26 cellular contexts compared by ENCODE assay signal in the genomic region with DNA sequence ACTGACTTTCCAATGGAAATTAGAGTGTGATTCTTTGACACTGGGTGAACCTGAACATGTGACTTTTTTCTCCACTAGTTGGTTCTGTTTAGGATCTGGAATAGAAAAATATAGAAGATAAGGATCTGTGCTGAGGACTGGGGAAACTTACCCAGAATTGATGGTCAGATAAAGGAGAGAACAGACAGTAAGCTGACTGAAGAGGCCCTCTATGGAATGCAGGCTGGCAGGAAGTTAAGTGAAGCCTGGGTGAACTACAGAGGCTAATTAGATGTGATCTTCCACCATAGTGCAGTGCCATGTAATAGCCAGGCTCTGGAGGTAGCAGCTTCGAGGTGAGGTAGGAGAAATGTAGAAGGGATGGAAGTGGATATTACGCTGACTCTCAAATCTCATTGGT.
DNase-seq lines count a peak whose midpoint lies in the region; ATAC-seq and TF ChIP-seq lines count a peak whose summit lies in the region.
"Had no signal": no experiment of that assay in that cellular context is flagged by ENCODE, and none has a peak within 500 bp of the region (broad histone marks: within the 10 kb centered on the region; RNA-seq: fewer than 3 reads in every experiment).

No MANE protein-coding gene starts in this region.

- in situ Hi-C loops in mammary epithelial cell (cut with MboI; ENCODE audit: low sequenced_read_pairs in 2 of 2), result no loop called here

- no peaks in the 10 kb centered on the region for H3K36me3 ChIP-seq in mammary epithelial cell (ENCODE audit: insufficient read depth, low read length)
- H3K36me3 ChIP-seq in testis (ENCODE audit: low read depth, missing control alignments), result no peaks in the 10 kb centered on the region
- H3K36me3 ChIP-seq: SJCRH30 had no signal

- no peaks in the 10 kb centered on the region for H3K79me2 ChIP-seq in mammary epithelial cell (ENCODE audit: insufficient read depth, low read length)

- H3K9me3 ChIP-seq in mammary epithelial cell (replicated peaks; ENCODE audit: insufficient read depth, low read length), result no peaks in the 10 kb centered on the region
- no peaks in the 10 kb centered on the region for H3K9me3 ChIP-seq in testis
- H3K9me3 ChIP-seq: SJCRH30 had no signal

- H3K4me3 ChIP-seq in mammary epithelial cell (replicated peaks in 1 of 3; ENCODE audit: insufficient read depth in 1 of 3, low read depth in 2 of 3, low read length in 3 of 3), result no peak overlapping the region
- H3K4me3 ChIP-seq in testis, result no peak overlapping the region
- H3K4me3 ChIP-seq: SJCRH30 had no signal

- intact Hi-C loops in MCF 10A (cut with micrococcal nuclease) (loop anchor here (10.0 kb wide), 1 partner anchor 457 kb away; a partner anchor contains a TSS), mammary epithelial cell (cut with micrococcal nuclease) (no loop called here), testis (cut with DNase I; ENCODE audit: low total_unique reads) (no loop called here)

- no peak overlapping the region for H3K9ac ChIP-seq in mammary epithelial cell (ENCODE audit: insufficient read depth, low read length)

- H3K4me1 ChIP-seq in mammary epithelial cell (ENCODE audit: insufficient read depth, low read length) (peaks cover 19% of the 10 kb centered on the region), testis (peaks cover 11% of the 10 kb centered on the region)
- H3K4me1 ChIP-seq: SJCRH30 had no signal

- H3K4me2 ChIP-seq in mammary epithelial cell (ENCODE audit: insufficient read depth, low read depth, low read length), result no peak overlapping the region

- ATAC-seq in WTC11 (peak; percentile 71), GM19395 (IDR thresholded peaks at IDR 0.05; ENCODE audit: unreplicated experiment) (no peak), GM19397 (IDR thresholded peaks at IDR 0.05; ENCODE audit: unreplicated experiment) (no peak)
- ATAC-seq: Panc1 had no signal

- BruUV-seq in MCF 10A (replicated peaks; lab: Mats Ljungman, UMichigan), result no TSS peak
- no TSS peak for BruUV-seq in mammary epithelial cell (replicated peaks; lab: Mats Ljungman, UMichigan)

- TF ChIP-seq POLR2A in testis (IDR thresholded peaks at IDR 0.05), result no peak

- H3K27me3 Mint-ChIP-seq in MCF 10A (ENCODE audit: insufficient read depth, unreplicated experiment), result no peaks in the 10 kb centered on the region
- H3K27me3 Mint-ChIP-seq in WTC11 (ENCODE audit: low read depth), result no peaks in the 10 kb centered on the region
- H3K27me3 Mint-ChIP-seq in mesothelial cell of epicardium (ENCODE audit: low read depth), result no peaks in the 10 kb centered on the region
- H3K27me3 Mint-ChIP-seq: CD8-positive, alpha-beta memory T cell had no signal

- H4K20me1 ChIP-seq in mammary epithelial cell (ENCODE audit: insufficient read depth, low read length), result no peaks in the 10 kb centered on the region

- H3K27me3 ChIP-seq in mammary epithelial cell (ENCODE audit: insufficient read depth, low read length) (no peaks in the 10 kb centered on the region), testis (no peaks in the 10 kb centered on the region)
- H3K27me3 ChIP-seq: SJCRH30 had no signal

- DNase-seq in MCF 10A (ENCODE audit: unreplicated experiment) (no peak), mammary epithelial cell (no peak), WTC11 (ENCODE audit: low spot score) (no peak), mesothelial cell of epicardium (ENCODE audit: low spot score in 2 of 2, unreplicated experiment in 2 of 2) (no peak), testis (no peak), NOMO-1 treated with DMSO at 0.1 percent for 48 hours (lab: John Stamatoyannopoulos, UW; ENCODE audit: unreplicated experiment) (no peak)
- DNase-seq: 8988T; AML-193; CD8-positive, alpha-beta memory T cell; DMS53; GF-D8; Kasumi-1; MM.1S; NCI-H1048; NCI-H1417 treated with DMSO at 0.1 percent for 48 hours; NCI-H1930; NCI-H345; NCI-H524; NCI-H774; NK-92 treated with Interleukin-12 subunit alpha and Interleukin-12 subunit beta, amount 100 ng/mL, for 24 hours; SJCRH30; SW 1271 had no signal

- no peak for TF ChIP-seq CTCF in MCF 10A (IDR thresholded peaks at IDR 0.05; ENCODE audit: unreplicated experiment)
- TF ChIP-seq CTCF in mammary epithelial cell (conservative IDR thresholded peaks at IDR 0.05 in 1 of 2, IDR thresholded peaks at IDR 0.05 in 1 of 2; ENCODE audit: extremely low read depth in 1 of 2, insufficient read depth in 1 of 2, low read depth in 1 of 2, low read length in 2 of 2), result no peak
- no peak for TF ChIP-seq CTCF in WTC11 (IDR thresholded peaks at IDR 0.05)
- TF ChIP-seq CTCF in mesothelial cell of epicardium (IDR thresholded peaks at IDR 0.05; ENCODE audit: unreplicated experiment), result no peak
- TF ChIP-seq CTCF in testis (IDR thresholded peaks at IDR 0.05), result no peak

- no peak overlapping the region for H2AFZ ChIP-seq in mammary epithelial cell (ENCODE audit: low read depth, low read length)

- no peaks in the 10 kb centered on the region for H3K9me3 Mint-ChIP-seq in MCF 10A (ENCODE audit: unreplicated experiment)
- H3K9me3 Mint-ChIP-seq in WTC11, result no peaks in the 10 kb centered on the region
- no peaks in the 10 kb centered on the region for H3K9me3 Mint-ChIP-seq in mesothelial cell of epicardium

- WGBS in mammary epithelial cell (ENCODE audit: low coverage, missing lambda C conversion rate), result 100% methylated on average over 2 of the region's 2 CpGs
- WGBS in testis, 2 donors, result 88 to 91% methylated on average over 2 of the region's 2 CpGs

- POLR2A ChIA-PET in MCF 10A (lab: Yijun Ruan, JAX) (no interaction called here), WTC11 (lab: Charles Lee) (no interaction called here)

- dilution Hi-C loops in mammary epithelial cell (cut with HindIII; ENCODE audit: low sequenced_read_pairs), result no loop called here

- H3K27ac Mint-ChIP-seq in MCF 10A (ENCODE audit: low read depth, unreplicated experiment) (peak overlapping the region; percentile 43), WTC11 (no peak overlapping the region), mesothelial cell of epicardium (peak overlapping the region; percentile 31)
- H3K27ac Mint-ChIP-seq: CD8-positive, alpha-beta memory T cell had no signal

- CTCF ChIA-PET in MCF 10A (lab: Yijun Ruan, JAX), result no interaction called here
- CTCF ChIA-PET in mammary epithelial cell (lab: Charles Lee; ENCODE audit: low non-redundant PET), result no interaction called here
- CTCF ChIA-PET in WTC11 (lab: Charles Lee), result interaction anchor here (0.8 kb wide), 1 partner anchor 56 kb away, joined by 3 read pairs; no protein-coding TSS in a partner anchor

- H3K4me3 Mint-ChIP-seq in MCF 10A (ENCODE audit: unreplicated experiment) (no peak overlapping the region), WTC11 (no peak overlapping the region), mesothelial cell of epicardium (no peak overlapping the region)
- H3K4me3 Mint-ChIP-seq: CD8-positive, alpha-beta memory T cell had no signal

- H3K36me3 Mint-ChIP-seq in MCF 10A (ENCODE audit: insufficient read depth, unreplicated experiment) (peaks cover 5% of the 10 kb centered on the region), WTC11 (no peaks in the 10 kb centered on the region), mesothelial cell of epicardium (peaks cover 3% of the 10 kb centered on the region)

- H3K27ac ChIP-seq in mammary epithelial cell (ENCODE audit: insufficient read depth, low read depth, low read length) (no peak overlapping the region), testis (no peak overlapping the region)
- H3K27ac ChIP-seq: C4-2B, SJCRH30 had no signal

- H3K4me1 Mint-ChIP-seq in MCF 10A (ENCODE audit: insufficient read depth, unreplicated experiment), result peaks cover 21% of the 10 kb centered on the region
- peaks cover 31% of the 10 kb centered on the region for H3K4me1 Mint-ChIP-seq in WTC11
- H3K4me1 Mint-ChIP-seq in mesothelial cell of epicardium, result peaks cover 51% of the 10 kb centered on the region
- H3K4me1 Mint-ChIP-seq: CD8-positive, alpha-beta memory T cell had no signal

TF ChIP-seq in WTC11, 78 proteins besides CTCF, POLR2A, EP300 and RAD21 (continues in another document):
- TF ChIP-seq ZNF121 (CRISPR knock-in tag; IDR thresholded peaks at IDR 0.05) (no peak), PRRX2 (CRISPR knock-in tag; IDR thresholded peaks at IDR 0.05) (no peak), FOXK1 (CRISPR knock-in tag; IDR thresholded peaks at IDR 0.05) (no peak), MXD4 (CRISPR knock-in tag; IDR thresholded peaks at IDR 0.05; ENCODE audit: borderline replicate concordance) (no peak), NFATC4 (CRISPR knock-in tag; IDR thresholded peaks at IDR 0.05) (no peak), ZNF232 (CRISPR knock-in tag; IDR thresholded peaks at IDR 0.05) (no peak), MYBL2 (CRISPR knock-in tag; IDR thresholded peaks at IDR 0.05) (no peak)
- TF ChIP-seq, protein P1, sequence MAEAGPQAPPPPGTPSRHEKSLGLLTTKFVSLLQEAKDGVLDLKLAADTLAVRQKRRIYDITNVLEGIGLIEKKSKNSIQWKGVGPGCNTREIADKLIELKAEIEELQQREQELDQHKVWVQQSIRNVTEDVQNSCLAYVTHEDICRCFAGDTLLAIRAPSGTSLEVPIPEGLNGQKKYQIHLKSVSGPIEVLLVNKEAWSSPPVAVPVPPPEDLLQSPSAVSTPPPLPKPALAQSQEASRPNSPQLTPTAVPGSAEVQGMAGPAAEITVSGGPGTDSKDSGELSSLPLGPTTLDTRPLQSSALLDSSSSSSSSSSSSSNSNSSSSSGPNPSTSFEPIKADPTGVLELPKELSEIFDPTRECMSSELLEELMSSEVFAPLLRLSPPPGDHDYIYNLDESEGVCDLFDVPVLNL (CRISPR knock-in tag; IDR thresholded peaks at IDR 0.05; ENCODE audit: borderline replicate concordance, low read depth), result no peak
- TF ChIP-seq, protein P2, sequence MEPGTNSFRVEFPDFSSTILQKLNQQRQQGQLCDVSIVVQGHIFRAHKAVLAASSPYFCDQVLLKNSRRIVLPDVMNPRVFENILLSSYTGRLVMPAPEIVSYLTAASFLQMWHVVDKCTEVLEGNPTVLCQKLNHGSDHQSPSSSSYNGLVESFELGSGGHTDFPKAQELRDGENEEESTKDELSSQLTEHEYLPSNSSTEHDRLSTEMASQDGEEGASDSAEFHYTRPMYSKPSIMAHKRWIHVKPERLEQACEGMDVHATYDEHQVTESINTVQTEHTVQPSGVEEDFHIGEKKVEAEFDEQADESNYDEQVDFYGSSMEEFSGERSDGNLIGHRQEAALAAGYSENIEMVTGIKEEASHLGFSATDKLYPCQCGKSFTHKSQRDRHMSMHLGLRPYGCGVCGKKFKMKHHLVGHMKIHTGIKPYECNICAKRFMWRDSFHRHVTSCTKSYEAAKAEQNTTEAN (CRISPR knock-in tag; IDR thresholded peaks at IDR 0.05), result no peak
- TF ChIP-seq, protein P3, sequence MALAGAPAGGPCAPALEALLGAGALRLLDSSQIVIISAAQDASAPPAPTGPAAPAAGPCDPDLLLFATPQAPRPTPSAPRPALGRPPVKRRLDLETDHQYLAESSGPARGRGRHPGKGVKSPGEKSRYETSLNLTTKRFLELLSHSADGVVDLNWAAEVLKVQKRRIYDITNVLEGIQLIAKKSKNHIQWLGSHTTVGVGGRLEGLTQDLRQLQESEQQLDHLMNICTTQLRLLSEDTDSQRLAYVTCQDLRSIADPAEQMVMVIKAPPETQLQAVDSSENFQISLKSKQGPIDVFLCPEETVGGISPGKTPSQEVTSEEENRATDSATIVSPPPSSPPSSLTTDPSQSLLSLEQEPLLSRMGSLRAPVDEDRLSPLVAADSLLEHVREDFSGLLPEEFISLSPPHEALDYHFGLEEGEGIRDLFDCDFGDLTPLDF (CRISPR knock-in tag; IDR thresholded peaks at IDR 0.05), result no peak
